1 cellular context compared by ENCODE assay signal in genomic region chr22:35064664-35065063, GRCh38.
TF ChIP-seq lines count a peak whose summit lies in the region.

No MANE protein-coding gene starts in this region.

TF ChIP-seq in GM12878, 131 proteins besides CTCF, POLR2A, EP300 and RAD21 (continued from another document):
- TF ChIP-seq REST (IDR thresholded peaks at IDR 0.05; ENCODE audit: low read depth, low read length) = no peak
